8 cellular contexts compared by ENCODE assay signal in genomic region chr16:11976850-11977205, GRCh38. TPM values are rescaled to one million over a fixed set of nuclear protein-coding genes. Genes with fewer than 3 reads are reported as not detected.
DNase-seq lines count a peak whose midpoint lies in the region; FAIRE-seq and TF ChIP-seq lines count a peak whose summit lies in the region.

No MANE protein-coding gene starts in this region.

- no peaks in the 10 kb centered on the region for H3K9me3 ChIP-seq in HEK293 (ENCODE audit: control insufficient read depth, insufficient read depth, low read depth, low read length)
- no peaks in the 10 kb centered on the region for H3K9me3 ChIP-seq in kidney (ENCODE audit: control insufficient read depth in 1 of 2, low read length in 2 of 2)

- POLR2A ChIA-PET in HEK293 (lab: Yijun Ruan, JAX): interaction anchor here (0.7 to 2.0 kb wide), 16 partner anchors 9 to 234 kb away, joined by 3 to 10 read pairs (median 4); partner anchors contain the start of genes GSPT1 and TXNDC11

- peak overlapping the region; percentile 82 for H3K4me3 ChIP-seq in AG09309 (ENCODE audit: control insufficient read depth, low read depth, low read length)
- peak overlapping the region; percentile 94 for H3K4me3 ChIP-seq in HEK293 (ENCODE audit: low read depth, low read length)
- peak overlapping the region; percentile 85 to 96 for H3K4me3 ChIP-seq in kidney (ENCODE audit: low read length in 2 of 2)

- CTCF ChIA-PET in HEK293 (lab: Yijun Ruan, JAX): interaction anchor here (0.5 to 2.3 kb wide), 6 partner anchors 9 to 606 kb away, joined by 3 to 20 read pairs (median 3); no protein-coding TSS in a partner anchor

- peaks cover 38% of the 10 kb centered on the region for H3K4me1 Mint-ChIP-seq in activated naive CD8-positive, alpha-beta T cell treated with anti-CD3 and anti-CD28 coated beads for 36 hours

- no peak for FAIRE-seq in kidney (lab: Jason Lieb, UNC)

- H3K27me3 Mint-ChIP-seq in activated naive CD8-positive, alpha-beta T cell treated with anti-CD3 and anti-CD28 coated beads for 36 hours: no peaks in the 10 kb centered on the region

- H3K27ac Mint-ChIP-seq in activated naive CD8-positive, alpha-beta T cell treated with anti-CD3 and anti-CD28 coated beads for 36 hours: peak overlapping the region; percentile 36

- intact Hi-C loops in kidney (cut with DNase I): no loop called here

- peaks cover 2% of the 10 kb centered on the region for H3K36me3 Mint-ChIP-seq in activated naive CD8-positive, alpha-beta T cell treated with anti-CD3 and anti-CD28 coated beads for 36 hours

- TF ChIP-seq CTCF in AG09309 (IDR thresholded peaks at IDR 0.05; ENCODE audit: control insufficient read depth, insufficient read depth, low read depth, low read length, missing control alignments) (no peak), HEK293 (tag by site-specific recombination; IDR thresholded peaks at IDR 0.05) (no peak), kidney (IDR thresholded peaks at IDR 0.05; ENCODE audit: borderline replicate concordance, extremely low read depth, insufficient read depth) (no peak)

- peak overlapping the region; percentile 92 for H3K4me3 Mint-ChIP-seq in activated naive CD8-positive, alpha-beta T cell treated with anti-CD3 and anti-CD28 coated beads for 36 hours

- H3K27ac ChIP-seq in HEK293 (ENCODE audit: extremely low read depth, low read depth, low read length) (peak overlapping the region; percentile 25; the same call in 1 of the 2 replicates), kidney (ENCODE audit: low read depth in 2 of 2, low read length in 2 of 2) (peak overlapping the region; percentile 73 to 88), temporal lobe (ENCODE audit: low read depth, low read length) (peak overlapping the region; percentile 63)

- H3K4me1 ChIP-seq in HEK293 (ENCODE audit: control insufficient read depth, insufficient read depth, low read length) (peaks cover 6% of the 10 kb centered on the region; the same call in 1 of the 2 replicates), kidney (ENCODE audit: control insufficient read depth in 1 of 2, insufficient read depth in 1 of 2, low read depth in 1 of 2, low read length in 2 of 2) (peaks cover 9 to 18% of the 10 kb centered on the region in 2 donors)

- DNase-seq in AG09309 (ENCODE audit: low read depth) (no peak), kidney (no peak), SK-N-DZ (ENCODE audit: low spot score) (no peak), NCI-H526 (lab: John Stamatoyannopoulos, UW) (no peak)
- DNase-seq in activated naive CD8-positive, alpha-beta T cell treated with anti-CD3 and anti-CD28 coated beads for 36 hours: no peak
- no peak for DNase-seq in stimulated activated CD4-positive, alpha-beta T cell treated with anti-CD3 and anti-CD28 coated beads, Interleukin-15, amount 100 ng/mL, for 24 hours

- peak overlapping the region; percentile 92 to 97 for H3K9ac ChIP-seq in kidney (ENCODE audit: low read length in 2 of 2)

- H3K9me3 Mint-ChIP-seq in activated naive CD8-positive, alpha-beta T cell treated with anti-CD3 and anti-CD28 coated beads for 36 hours: no peaks in the 10 kb centered on the region

- peaks cover 0 to 4% of the 10 kb centered on the region in 2 experiments; a peak in 2 of 3 replicates for H3K36me3 ChIP-seq in HEK293 (ENCODE audit: control insufficient read depth in 2 of 2, insufficient read depth in 1 of 2, low read length in 2 of 2)
- peaks cover 0 to 4% of the 10 kb centered on the region in 2 donors for H3K36me3 ChIP-seq in kidney (ENCODE audit: control insufficient read depth in 1 of 2, insufficient read depth in 2 of 2, low read length in 2 of 2)

TF ChIP-seq in HEK293, 187 proteins besides CTCF, POLR2A, EP300 and RAD21:
- TF ChIP-seq PATZ1 (tag by site-specific recombination; IDR thresholded peaks at IDR 0.05) (0 out of 2 replicates have a peak, but pooled peaks have one; percentile 6), ZBTB48 (tag by site-specific recombination; IDR thresholded peaks at IDR 0.05) (no peak; the same call in 1 of the 2 replicates), GLIS2 (tag by site-specific recombination; IDR thresholded peaks at IDR 0.05) (peak; percentile 77)

RNA-seq across cellular contexts. Expression of gene SNX29, which starts 0.3 kb away (rescaled TPM):
- 1 to 10 TPM; 6.7 to 7.3 TPM for total RNA-seq in activated naive CD8-positive, alpha-beta T cell treated with anti-CD3 and anti-CD28 coated beads for 36 hours
- 107 TPM for total RNA-seq in kidney
- polyA plus RNA-seq in kidney (ENCODE audit: insufficient read depth, low read depth, low replicate concordance): 14.3 TPM
- total RNA-seq in temporal lobe: 18.4 TPM
- 3.8 and 6.6 TPM in 2 replicates for polyA plus RNA-seq in SK-N-DZ (2014; cell fraction: cytosol; rRNA removed)
- 2.2 TPM in 2 replicates for polyA plus RNA-seq in SK-N-DZ (2014; cell fraction: nucleus; rRNA removed)

RNA-seq across cellular contexts. Expression of gene TNFRSF17, which starts 11.8 kb away (rescaled TPM):
- total RNA-seq in activated naive CD8-positive, alpha-beta T cell treated with anti-CD3 and anti-CD28 coated beads for 36 hours: not detected
- total RNA-seq in kidney: 3.0 TPM
- polyA plus RNA-seq in kidney (ENCODE audit: insufficient read depth, low read depth, low replicate concordance): not detected
- not detected for total RNA-seq in temporal lobe
- not detected in 2 replicates for polyA plus RNA-seq in SK-N-DZ (2014; cell fraction: cytosol; rRNA removed)
- not detected in 2 replicates for polyA plus RNA-seq in SK-N-DZ (2014; cell fraction: nucleus; rRNA removed)

RNA-seq across cellular contexts. Expression of gene NPIPB2, which starts 35.0 kb away (rescaled TPM):
- 1 to 10 TPM; 6.2 to 6.9 TPM for total RNA-seq in activated naive CD8-positive, alpha-beta T cell treated with anti-CD3 and anti-CD28 coated beads for 36 hours
- total RNA-seq in kidney: 12.4 TPM
- 4.9 TPM for polyA plus RNA-seq in kidney (ENCODE audit: insufficient read depth, low read depth, low replicate concordance)
- 3.9 TPM for total RNA-seq in temporal lobe
- polyA plus RNA-seq in SK-N-DZ (2014; cell fraction: cytosol; rRNA removed): 1.7 TPM in 1 of 2 replicates, not detected in the other
- polyA plus RNA-seq in SK-N-DZ (2014; cell fraction: nucleus; rRNA removed): 9.3 and 15.2 TPM in 2 replicates

Comparison
In these comparisons a context has a peak if more than half of its experiments do, and no peak if none do; other contexts are left out.
1. H3K27ac ChIP-seq: peak in every context shown above with its lines; median percentile 80 in kidney; 63 in temporal lobe; 25 in HEK293.